Comparison of ENCODE assay signal across 7 cellular contexts in genomic region chr2:17204214-17204613, GRCh38.
DNase-seq lines count a peak whose midpoint lies in the region; ATAC-seq and TF ChIP-seq lines count a peak whose summit lies in the region.
"Not testable (repeated sequence)": the region's sequence is repeated elsewhere in the genome, so short reads cannot be mapped to it uniquely, and the experiment has no call there.

No MANE protein-coding gene starts in this region.

- CTCF ChIA-PET in OCI-LY7 (lab: Charles Lee; ENCODE audit: unreplicated experiment): not testable (repeated sequence)

- H3K4me1 ChIP-seq in OCI-LY7 (ENCODE audit: insufficient read depth, low read length, poor library complexity, severe bottlenecking): peaks cover 11% of the 10 kb centered on the region

- not testable (repeated sequence) for BruUV-seq in OCI-LY7 (replicated peaks; lab: Mats Ljungman, UMichigan)

- not testable (repeated sequence) for H3K27ac Mint-ChIP-seq in memory B cell

- H3K9me2 ChIP-seq in OCI-LY7 (ENCODE audit: insufficient read depth, low read length); SU-DHL-6 (replicated peaks; ENCODE audit: insufficient read depth, low read length): not testable (repeated sequence)

- H3K4me2 ChIP-seq in OCI-LY7 (ENCODE audit: low read length): not testable (repeated sequence)
- peak overlapping the region; percentile 16 for H3K4me2 ChIP-seq in SU-DHL-6 (ENCODE audit: low read depth, low read length, poor library complexity, severe bottlenecking)

- not testable (repeated sequence) for H3K36me3 Mint-ChIP-seq in memory B cell

- not testable (repeated sequence) for H3K4me3 Mint-ChIP-seq in memory B cell

- POLR2A ChIA-PET in OCI-LY7 (lab: Charles Lee): interaction anchor here (0.6 to 1.5 kb wide), 5 partner anchors 8 to 266 kb away, joined by 3 to 5 read pairs (median 4); no protein-coding TSS in a partner anchor

- peaks cover 16% of the 10 kb centered on the region for H3K4me1 Mint-ChIP-seq in memory B cell

- H2AFZ ChIP-seq in OCI-LY7 (ENCODE audit: low read length): not testable (repeated sequence)
- peak overlapping the region; percentile 35 for H2AFZ ChIP-seq in SU-DHL-6 (ENCODE audit: low read depth, low read length, severe bottlenecking)

- not testable (repeated sequence) for H3K79me2 ChIP-seq in OCI-LY7 (ENCODE audit: insufficient read depth, low read depth, low read length); SU-DHL-6 (ENCODE audit: insufficient read depth, low read length)

- H3K27me3 ChIP-seq in SU-DHL-6 (ENCODE audit: low read length): not testable (repeated sequence)

- not testable (repeated sequence) for H4K20me1 ChIP-seq in OCI-LY7 (ENCODE audit: insufficient read depth, low read length); SU-DHL-6 (ENCODE audit: low read depth, low read length)

- ATAC-seq in GM18511 (IDR thresholded peaks at IDR 0.05; ENCODE audit: unreplicated experiment) (peak; percentile 62), GM19438 (IDR thresholded peaks at IDR 0.05; ENCODE audit: low read depth, unreplicated experiment) (peak; percentile 46), HG02938 (IDR thresholded peaks at IDR 0.05; ENCODE audit: unreplicated experiment) (peak; percentile 51), memory B cell (ENCODE audit: low read depth) (peak; percentile 49)

- peaks cover 18% of the 10 kb centered on the region for H3F3A ChIP-seq in SU-DHL-6 (ENCODE audit: insufficient read depth)

- not testable (repeated sequence) for H3K9me3 ChIP-seq in OCI-LY7 (ENCODE audit: low read length); SU-DHL-6 (ENCODE audit: insufficient read depth, low read length)

- intact Hi-C loops in OCI-LY7 (cut with micrococcal nuclease; ENCODE audit: unreplicated experiment): loop anchor here (5.0 kb wide), 2 partner anchors 42 to 147 kb away; no protein-coding TSS in a partner anchor

- not testable (repeated sequence) for H3K9me3 Mint-ChIP-seq in memory B cell

- not testable (repeated sequence) for H3K27ac ChIP-seq in OCI-LY7 (ENCODE audit: low read depth, low read length, poor library complexity, severe bottlenecking)
- H3K27ac ChIP-seq in SU-DHL-6 (ENCODE audit: low read depth, low read length): peak overlapping the region; percentile 89

- H3K9ac ChIP-seq in SU-DHL-6 (ENCODE audit: low read length): peak overlapping the region; percentile 3; the same call in 1 of the 2 replicates

- DNase-seq in Kasumi-1 (lab: John Stamatoyannopoulos, UW) (peak; percentile 38 to 56), OCI-LY7 (ENCODE audit: low spot score) (peak; percentile 4)
- not testable (repeated sequence) for DNase-seq in memory B cell (ENCODE audit: low spot score in 2 of 2)

- H3K27me3 Mint-ChIP-seq in memory B cell: not testable (repeated sequence)

- TF ChIP-seq CTCF in OCI-LY7 (conservative IDR thresholded peaks at IDR 0.05; ENCODE audit: low read length); SU-DHL-6 (IDR thresholded peaks at IDR 0.05; ENCODE audit: insufficient read depth, low read length, poor library complexity, severe bottlenecking): not testable (repeated sequence)

- not testable (repeated sequence) for H3K36me3 ChIP-seq in OCI-LY7 (ENCODE audit: insufficient read depth, low read length); SU-DHL-6 (ENCODE audit: low read length)

- H3K4me3 ChIP-seq in OCI-LY7 (ENCODE audit: low read depth, low read length, poor library complexity, severe bottlenecking); SU-DHL-6 (ENCODE audit: insufficient read depth, low read length, poor library complexity, severe bottlenecking): not testable (repeated sequence)
